ENCODE assay signal across 19 cellular contexts in genomic region chr5:171137768-171138540, GRCh38.
DNase-seq lines count a peak whose midpoint lies in the region; ATAC-seq, FAIRE-seq and TF ChIP-seq lines count a peak whose summit lies in the region.
"Had no signal": no experiment of that assay in that cellular context is flagged by ENCODE, and none has a peak within 500 bp of the region (broad histone marks: within the 10 kb centered on the region; RNA-seq: fewer than 3 reads in every experiment).

No MANE protein-coding gene starts in this region.

- no peak for FAIRE-seq in bronchial epithelial cell (lab: Jason Lieb, UNC)

- no peaks in the 10 kb centered on the region for H3K36me3 Mint-ChIP-seq in HFFc6 (ENCODE audit: low read depth)
- no peaks in the 10 kb centered on the region for H3K36me3 Mint-ChIP-seq in CD8-positive, alpha-beta T cell
- H3K36me3 Mint-ChIP-seq: CD4-positive, alpha-beta memory T cell had no signal

- H3K27ac ChIP-seq in CD8-positive, alpha-beta T cell (ENCODE audit: low read depth, low read length), result no peak overlapping the region
- H3K27ac ChIP-seq: gastroesophageal sphincter, sigmoid colon, tibial nerve had no signal

- CTCF ChIA-PET in CD8-positive, alpha-beta T cell (lab: Charles Lee), result no interaction called here

- no peaks in the 10 kb centered on the region for H3K4me1 ChIP-seq in CD8-positive, alpha-beta T cell (ENCODE audit: insufficient read depth, low read length)
- H3K4me1 ChIP-seq: gastroesophageal sphincter, sigmoid colon, tibial nerve had no signal

- H3K9me3 Mint-ChIP-seq in HFFc6, result no peaks in the 10 kb centered on the region
- H3K9me3 Mint-ChIP-seq in CD8-positive, alpha-beta T cell, result no peaks in the 10 kb centered on the region
- H3K9me3 Mint-ChIP-seq: activated B cell treated with CpG ODN at 0.5 μM for 24 hours; T-helper 1 cell treated with Interleukin-12 subunit alpha and Interleukin-12 subunit beta and Interleukin-4 antibody, amounts not matched to agents 30 μg/mL and 1 μg/mL, for 36 hours had no signal

- no peak overlapping the region for H3K4me3 ChIP-seq in bronchial epithelial cell (ENCODE audit: low read depth, low read length)
- no peak overlapping the region for H3K4me3 ChIP-seq in CD8-positive, alpha-beta T cell (ENCODE audit: low read depth, low read length)
- H3K4me3 ChIP-seq: gastroesophageal sphincter, sigmoid colon, tibial nerve had no signal

- POLR2A ChIA-PET in CD8-positive, alpha-beta T cell (lab: Charles Lee), result no interaction called here

- no peaks in the 10 kb centered on the region for H3K27me3 ChIP-seq in bronchial epithelial cell (ENCODE audit: control insufficient read depth, insufficient read depth, low read length)
- no peaks in the 10 kb centered on the region for H3K27me3 ChIP-seq in CD8-positive, alpha-beta T cell (ENCODE audit: insufficient read depth, low read length)
- H3K27me3 ChIP-seq: gastroesophageal sphincter, sigmoid colon, tibial nerve had no signal

- DNase-seq in HFFc6, result peak; percentile 56
- peak; percentile 66 for DNase-seq in bronchial epithelial cell (ENCODE audit: low read depth)
- peak; percentile 3 for DNase-seq in hepatic stellate cell (ENCODE audit: low spot score)
- peak; percentile 50 for DNase-seq in superior temporal gyrus (ENCODE audit: extremely low spot score)
- no peak for DNase-seq in CD8-positive, alpha-beta T cell
- DNase-seq in NCI-H2196 (lab: John Stamatoyannopoulos, UW; ENCODE audit: unreplicated experiment), result no peak
- DNase-seq in left cardiac atrium, result no peak
- DNase-seq: activated B cell treated with CpG ODN at 0.5 μM for 24 hours; anterior cingulate cortex; CD4-positive, alpha-beta memory T cell; GDM1; HCEC 1CT; NCI-H1105; sigmoid colon; stimulated activated CD4-positive, alpha-beta T cell treated with anti-CD3 and anti-CD28 coated beads, Interleukin-4, amount 100 ng/mL, for 24 hours had no signal

- no peak for ATAC-seq in CD8-positive, alpha-beta T cell
- ATAC-seq in left cardiac atrium, result no peak
- ATAC-seq: gastroesophageal sphincter had no signal

- peak overlapping the region; percentile 59 for H3K4me3 Mint-ChIP-seq in HFFc6
- no peak overlapping the region for H3K4me3 Mint-ChIP-seq in CD8-positive, alpha-beta T cell
- H3K4me3 Mint-ChIP-seq: activated B cell treated with CpG ODN at 0.5 μM for 24 hours; CD4-positive, alpha-beta memory T cell; neural crest cell; T-helper 1 cell treated with Interleukin-12 subunit alpha and Interleukin-12 subunit beta and Interleukin-4 antibody, amounts not matched to agents 30 μg/mL and 1 μg/mL, for 36 hours had no signal

- H3K4me1 Mint-ChIP-seq in HFFc6 (ENCODE audit: low read depth), result peaks cover 23% of the 10 kb centered on the region
- no peaks in the 10 kb centered on the region for H3K4me1 Mint-ChIP-seq in CD8-positive, alpha-beta T cell (ENCODE audit: low read depth)
- H3K4me1 Mint-ChIP-seq: activated B cell treated with CpG ODN at 0.5 μM for 24 hours; CD4-positive, alpha-beta memory T cell; neural crest cell had no signal

- no peaks in the 10 kb centered on the region; the same call in 1 of the 2 replicates for H3K27me3 Mint-ChIP-seq in HFFc6 (ENCODE audit: insufficient read depth)
- peaks cover 5% of the 10 kb centered on the region for H3K27me3 Mint-ChIP-seq in CD8-positive, alpha-beta T cell (ENCODE audit: low read depth)

- intact Hi-C loops in CD8-positive, alpha-beta T cell (cut with DNase I, micrococcal nuclease), result no loop called here
- intact Hi-C loops in left cardiac atrium (cut with DNase I), result no loop called here

- H3K27ac Mint-ChIP-seq in HFFc6, result peak overlapping the region; percentile 78
- no peak overlapping the region for H3K27ac Mint-ChIP-seq in CD8-positive, alpha-beta T cell
- H3K27ac Mint-ChIP-seq: activated B cell treated with CpG ODN at 0.5 μM for 24 hours; CD4-positive, alpha-beta memory T cell; T-helper 1 cell treated with Interleukin-12 subunit alpha and Interleukin-12 subunit beta and Interleukin-4 antibody, amounts not matched to agents 30 μg/mL and 1 μg/mL, for 36 hours had no signal

- H3K36me3 ChIP-seq in bronchial epithelial cell (ENCODE audit: control insufficient read depth, insufficient read depth, low read length), result no peaks in the 10 kb centered on the region
- no peaks in the 10 kb centered on the region for H3K36me3 ChIP-seq in CD8-positive, alpha-beta T cell (ENCODE audit: insufficient read depth, low read length)
- H3K36me3 ChIP-seq: gastroesophageal sphincter, sigmoid colon, tibial nerve had no signal

- H3K9me3 ChIP-seq in CD8-positive, alpha-beta T cell (ENCODE audit: low read length), result no peaks in the 10 kb centered on the region
- H3K9me3 ChIP-seq: gastroesophageal sphincter, sigmoid colon, tibial nerve had no signal

- TF ChIP-seq CTCF in HFFc6 (IDR thresholded peaks at IDR 0.05) (no peak), bronchial epithelial cell (IDR thresholded peaks at IDR 0.05; ENCODE audit: insufficient read depth, low read length, severe bottlenecking) (no peak)
- no peak for TF ChIP-seq CTCF in CD8-positive, alpha-beta T cell (IDR thresholded peaks at IDR 0.05)

Comparison
In these comparisons a context has a peak if more than half of its experiments do, and no peak if none do; other contexts are left out.
1. DNase-seq: peak in HFFc6 (single experiment), bronchial epithelial cell (single experiment), hepatic stellate cell (single experiment) and superior temporal gyrus (single experiment); none in CD8-positive, alpha-beta T cell (0 of 7), NCI-H2196 (single experiment) and left cardiac atrium (single experiment).